Comparison of ENCODE assay signal across 20 cellular contexts in genomic region chr5:33992864-33993263, GRCh38. TPM values are rescaled to one million over a fixed set of nuclear protein-coding genes. Genes with fewer than 3 reads are reported as not detected.
DNase-seq lines count a peak whose midpoint lies in the region; ATAC-seq, FAIRE-seq and TF ChIP-seq lines count a peak whose summit lies in the region.
"Had no signal": no experiment of that assay in that cellular context is flagged by ENCODE, and none has a peak within 500 bp of the region (broad histone marks: within the 10 kb centered on the region; RNA-seq: fewer than 3 reads in every experiment).

No MANE protein-coding gene starts in this region.

- H3K4me3 Mint-ChIP-seq in T-helper 17 cell, result no peak overlapping the region
- H3K4me3 Mint-ChIP-seq in progenitor cell of endocrine pancreas (ENCODE audit: low read depth), result no peak overlapping the region
- H3K4me3 Mint-ChIP-seq: CD4-positive, alpha-beta memory T cell; H9; HFFc6 had no signal

- no peaks in the 10 kb centered on the region for H3K9me3 Mint-ChIP-seq in progenitor cell of endocrine pancreas (ENCODE audit: low read depth)
- H3K9me3 Mint-ChIP-seq: CD4-positive, alpha-beta memory T cell; H9; HFFc6 had no signal

- H2BK20ac ChIP-seq in H1 (ENCODE audit: low read length), result no peak overlapping the region

- no peaks in the 10 kb centered on the region for H3K79me2 ChIP-seq in H1 (ENCODE audit: control insufficient read depth in 1 of 2, insufficient read depth in 2 of 2, low read length in 2 of 2)

- peak overlapping the region; percentile 88 for H3K27ac ChIP-seq in VCaP
- no peak overlapping the region for H3K27ac ChIP-seq in H1 (ENCODE audit: low read depth, low read length)
- H3K27ac ChIP-seq: GM23248 had no signal

- H3K9ac ChIP-seq in H1 (replicated peaks in 1 of 4; ENCODE audit: extremely low read depth in 1 of 4, low read depth in 3 of 4, low read length in 3 of 4), result no peak overlapping the region
- H3K9ac ChIP-seq: GM23248 had no signal

- H3K4ac ChIP-seq in H1 (replicated peaks; ENCODE audit: insufficient read length, low read depth, low read length), result no peak overlapping the region

- POLR2A ChIA-PET in H1 (lab: Charles Lee; ENCODE audit: partially characterized antibody), result interaction anchor here (2.1 kb wide), 1 partner anchor 11 kb away, joined by 5 read pairs; no protein-coding TSS in a partner anchor

- H4K5ac ChIP-seq in H1 (ENCODE audit: insufficient read length, low read depth, low read length), result no peak overlapping the region

- no peak overlapping the region for H3K4me2 ChIP-seq in H1 (ENCODE audit: insufficient read depth in 1 of 2, low read depth in 2 of 2, low read length in 2 of 2)

- H4K91ac ChIP-seq in H1 (replicated peaks; ENCODE audit: insufficient read length, low read length), result no peak overlapping the region

- no peak overlapping the region for H2BK5ac ChIP-seq in H1 (ENCODE audit: low read depth, low read length)

- no peaks in the 10 kb centered on the region for H3K4me1 ChIP-seq in H1 (replicated peaks in 1 of 4; ENCODE audit: control insufficient read depth in 3 of 4, insufficient read depth in 4 of 4, low read length in 3 of 4)
- H3K4me1 ChIP-seq: Caco-2 had no signal

- H2BK15ac ChIP-seq in H1 (ENCODE audit: low read length), result no peak overlapping the region

- H4K8ac ChIP-seq in H1 (ENCODE audit: extremely low read depth, insufficient read depth, low read length), result no peak overlapping the region

- H3K4me3 ChIP-seq in H1 (ENCODE audit: extremely low read depth in 1 of 4, insufficient read depth in 2 of 4, low read depth in 3 of 4, low read length in 4 of 4), result no peak overlapping the region
- H3K4me3 ChIP-seq: GM23248 had no signal

- H3K79me1 ChIP-seq in H1 (ENCODE audit: low read depth, low read length), result no peaks in the 10 kb centered on the region

- H3K36me3 Mint-ChIP-seq in T-helper 17 cell (ENCODE audit: low read depth) (peaks cover 8% of the 10 kb centered on the region), progenitor cell of endocrine pancreas (ENCODE audit: insufficient read depth) (peaks cover 24% of the 10 kb centered on the region)

- no peak overlapping the region for H3K18ac ChIP-seq in H1 (ENCODE audit: extremely low read depth, low read length)

- FAIRE-seq in H1 (lab: Jason Lieb, UNC), result no peak
- FAIRE-seq: G401.6, GM12892 had no signal

- CTCF ChIA-PET in H1 (lab: Charles Lee; ENCODE audit: partially characterized antibody), result no interaction called here

- 85% methylated on average over 2 of the region's 2 CpGs; no CpG with 5 or more reads in 1 of the 2 experiments for WGBS in H1 (ENCODE audit: extremely low coverage in 1 of 2, insufficient coverage in 1 of 2, insufficient read length in 1 of 2, insufficient replicate concordance in 2 of 2, low coverage in 1 of 2, low lambda C conversion rate in 2 of 2, missing lambda C conversion rate in 1 of 2), 2 experiments

- H3K23ac ChIP-seq in H1 (ENCODE audit: insufficient read length), result no peak overlapping the region

- H2AK5ac ChIP-seq in H1 (ENCODE audit: low read depth, low read length), result no peak overlapping the region

- peak overlapping the region; percentile 27 for H3K27ac Mint-ChIP-seq in T-helper 17 cell
- peak overlapping the region; percentile 38 for H3K27ac Mint-ChIP-seq in progenitor cell of endocrine pancreas
- H3K27ac Mint-ChIP-seq: HFFc6 had no signal

- DNase-seq in T-helper 17 cell (no peak), H1 (ENCODE audit: low read depth in 1 of 2, low spot score in 2 of 2) (no peak), progenitor cell of endocrine pancreas (ENCODE audit: low spot score, unreplicated experiment) (no peak), COR-L47 (lab: John Stamatoyannopoulos, UW) (no peak), HUDEP-2 (lab: John Stamatoyannopoulos, UW; ENCODE audit: unreplicated experiment in 76 of 76) (no peak)
- DNase-seq: C1 segment of cervical spinal cord; Caco-2; CD4-positive, alpha-beta memory T cell; DMS153; DND-41; GM23248; H9; HFFc6 had no signal

- H3K27me3 Mint-ChIP-seq in T-helper 17 cell, result no peaks in the 10 kb centered on the region
- no peaks in the 10 kb centered on the region for H3K27me3 Mint-ChIP-seq in progenitor cell of endocrine pancreas
- H3K27me3 Mint-ChIP-seq: CD4-positive, alpha-beta memory T cell had no signal

- peaks cover 0 to 8% (median 2%) of the 10 kb centered on the region in 4 experiments; a peak in 3 of 8 replicates for H3K36me3 ChIP-seq in H1 (ENCODE audit: control insufficient read depth in 2 of 4, insufficient read depth in 4 of 4, low read length in 3 of 4)

- no peak for TF ChIP-seq EP300 in H1 (IDR thresholded peaks at IDR 0.05; ENCODE audit: borderline replicate concordance in 1 of 2, low read depth in 2 of 2, low read length in 2 of 2)

- peaks cover 2% of the 10 kb centered on the region; the same call in 1 of the 2 replicates for H3K23me2 ChIP-seq in H1 (ENCODE audit: low read depth, low read length)

- no peak for ATAC-seq in T-helper 17 cell

- H2BK12ac ChIP-seq in H1 (ENCODE audit: low read depth, low read length), result no peak overlapping the region

- no peaks in the 10 kb centered on the region for H4K20me1 ChIP-seq in H1 (replicated peaks in 1 of 2; ENCODE audit: control insufficient read depth in 1 of 2, insufficient read depth in 2 of 2, low read length in 2 of 2)

- no peak for TF ChIP-seq RAD21 in H1 (IDR thresholded peaks at IDR 0.05 in 1 of 2, conservative IDR thresholded peaks at IDR 0.05 in 1 of 2; ENCODE audit: low read depth in 2 of 2, low read length in 2 of 2)

- H3K9me3 ChIP-seq in T-helper 17 cell (ENCODE audit: control insufficient read depth, low read length, poor library complexity, severe bottlenecking), result no peaks in the 10 kb centered on the region
- no peaks in the 10 kb centered on the region for H3K9me3 ChIP-seq in H1 (ENCODE audit: insufficient read depth in 2 of 2, low read depth in 1 of 2, low read length in 1 of 2)
- H3K9me3 ChIP-seq: Caco-2 had no signal

- peak overlapping the region; percentile 32 for H3K56ac ChIP-seq in H1 (replicated peaks; ENCODE audit: insufficient read length, low read depth, low read length)

- TF ChIP-seq CTCF in VCaP (conservative IDR thresholded peaks at IDR 0.05) (no peak), H1 (IDR thresholded peaks at IDR 0.05; ENCODE audit: control extremely low read depth in 1 of 3, insufficient read depth in 1 of 3, low read depth in 1 of 3, low read length in 3 of 3) (no peak), progenitor cell of endocrine pancreas (IDR thresholded peaks at IDR 0.05; ENCODE audit: unreplicated experiment) (no peak)

- TF ChIP-seq POLR2A in H1 (IDR thresholded peaks at IDR 0.05; ENCODE audit: control extremely low read depth in 1 of 2, low read depth in 2 of 2, low read length in 2 of 2), result no peak

- H2BK120ac ChIP-seq in H1 (replicated peaks; ENCODE audit: low read depth, low read length), result no peak overlapping the region

- no peak overlapping the region for H2AFZ ChIP-seq in H1 (ENCODE audit: low read length)
- H2AFZ ChIP-seq: GM23248 had no signal

- H3K4me1 Mint-ChIP-seq in T-helper 17 cell, result peaks cover 7% of the 10 kb centered on the region
- H3K4me1 Mint-ChIP-seq in progenitor cell of endocrine pancreas (ENCODE audit: low read depth), result peaks cover 9% of the 10 kb centered on the region

- H3K27me3 ChIP-seq in H1 (replicated peaks in 1 of 4; ENCODE audit: control insufficient read depth in 3 of 4, extremely low read depth in 1 of 4, insufficient read depth in 3 of 4, low read length in 3 of 4), result no peaks in the 10 kb centered on the region

- no peak overlapping the region for H3K14ac ChIP-seq in H1 (ENCODE audit: insufficient read length)

RNA-seq across cellular contexts. Expression of gene SLC45A2, which starts 8.4 kb away (rescaled TPM):
- total RNA-seq in T-helper 17 cell (not detected), progenitor cell of endocrine pancreas (2.4 and 4.2 TPM in 2 replicates)
- not detected in 2 replicates for total RNA-seq in H1 (2021; fragmentation: NEBNext Ultra II Directional; extraction: Animal tissue kit (Norgen Biotek cat#: 25700))
- polyA plus RNA-seq in H1 (2011; rRNA removed), result 0.09 TPM in 1 of 2 replicates, not detected in the other
- 0.08 TPM for polyA plus RNA-seq in H1 (2011; cell fraction: cytosol; rRNA removed)
- 0.11 TPM for polyA plus RNA-seq in H1 (2011; cell fraction: nucleus; rRNA removed)
- polyA plus RNA-seq in H1 (2012, experiment 1 of 2), result not detected in 4 replicates
- polyA plus RNA-seq in H1 (2012, experiment 2 of 2), result not detected
- not detected for polyA plus RNA-seq in H1 (2013, experiment 1 of 2)
- polyA plus RNA-seq in H1 (2013, experiment 2 of 2), result 0.09 TPM
- polyA minus RNA-seq in H1 (2011; rRNA and poly(A)+ RNA removed), result 0.54 TPM in 1 of 2 replicates, not detected in the other
- polyA minus RNA-seq in H1 (2011; cell fraction: cytosol; rRNA and poly(A)+ RNA removed), result not detected
- 1.6 TPM for polyA minus RNA-seq in H1 (2011; cell fraction: nucleus; rRNA and poly(A)+ RNA removed)
- total RNA-seq: A172; CD4-positive, alpha-beta memory T cell; GM23248; H4; H9; HFFc6 had no signal
- polyA plus RNA-seq: BJ; CD4-positive, alpha-beta memory T cell; GM23248 had no signal

RNA-seq across cellular contexts. Expression of gene AMACR, which starts 15.0 kb away (rescaled TPM):
- total RNA-seq in T-helper 17 cell (1 to 10 TPM; 2.0 to 3.0 TPM), progenitor cell of endocrine pancreas (22.0 and 22.1 TPM in 2 replicates)
- 10.1 and 12.6 TPM in 2 replicates for total RNA-seq in H1 (2021; fragmentation: NEBNext Ultra II Directional; extraction: Animal tissue kit (Norgen Biotek cat#: 25700))
- polyA plus RNA-seq in H1 (2011; rRNA removed), result 8.7 and 9.1 TPM in 2 replicates
- 10.8 TPM for polyA plus RNA-seq in H1 (2011; cell fraction: cytosol; rRNA removed)
- polyA plus RNA-seq in H1 (2011; cell fraction: nucleus; rRNA removed), result 5.1 TPM
- 7.9 to 11.0 TPM (median 9.3 TPM) in 4 replicates for polyA plus RNA-seq in H1 (2012, experiment 1 of 2)
- polyA plus RNA-seq in H1 (2012, experiment 2 of 2), result 2.5 TPM
- polyA plus RNA-seq in H1 (2013, experiment 1 of 2), result 6.5 TPM
- 5.5 TPM for polyA plus RNA-seq in H1 (2013, experiment 2 of 2)
- polyA minus RNA-seq in H1 (2011; rRNA and poly(A)+ RNA removed), result 10.2 and 13.1 TPM in 2 replicates
- 8.1 TPM for polyA minus RNA-seq in H1 (2011; cell fraction: cytosol; rRNA and poly(A)+ RNA removed)
- 5.7 TPM for polyA minus RNA-seq in H1 (2011; cell fraction: nucleus; rRNA and poly(A)+ RNA removed)

RNA-seq across cellular contexts. Expression of gene C1QTNF3, which starts 50.1 kb away (rescaled TPM):
- total RNA-seq in T-helper 17 cell, result 1 to 10 TPM; 4.3 to 8.5 TPM
- total RNA-seq in H1 (2021; fragmentation: NEBNext Ultra II Directional; extraction: Animal tissue kit (Norgen Biotek cat#: 25700)), result 0.82 and 1.0 TPM in 2 replicates
- polyA plus RNA-seq in H1 (2011; rRNA removed), result 1.0 and 1.2 TPM in 2 replicates
- polyA plus RNA-seq in H1 (2011; cell fraction: cytosol; rRNA removed), result 1.4 TPM
- polyA plus RNA-seq in H1 (2011; cell fraction: nucleus; rRNA removed), result 4.0 TPM
- polyA plus RNA-seq in H1 (2012, experiment 1 of 2), result 0.70 to 1.7 TPM (median 1.1 TPM) in 4 replicates
- polyA plus RNA-seq in H1 (2012, experiment 2 of 2), result 0.21 TPM
- 0.61 TPM for polyA plus RNA-seq in H1 (2013, experiment 1 of 2)
- polyA plus RNA-seq in H1 (2013, experiment 2 of 2), result 0.63 TPM
- 0.91 and 5.3 TPM in 2 replicates for polyA minus RNA-seq in H1 (2011; rRNA and poly(A)+ RNA removed)
- polyA minus RNA-seq in H1 (2011; cell fraction: cytosol; rRNA and poly(A)+ RNA removed), result not detected
- polyA minus RNA-seq in H1 (2011; cell fraction: nucleus; rRNA and poly(A)+ RNA removed), result 2.7 TPM
- total RNA-seq in progenitor cell of endocrine pancreas, result 9.6 and 11.0 TPM in 2 replicates
- total RNA-seq: A172 had no signal

RNA-seq across cellular contexts. Expression of gene RXFP3, which starts 56.7 kb away (rescaled TPM):
- total RNA-seq in T-helper 17 cell (not detected), progenitor cell of endocrine pancreas (not detected in 2 replicates)
- total RNA-seq in H1 (2021; fragmentation: NEBNext Ultra II Directional; extraction: Animal tissue kit (Norgen Biotek cat#: 25700)), result 0.15 TPM in 1 of 2 replicates, not detected in the other
- 0.13 TPM in 1 of 2 replicates, not detected in the other for polyA plus RNA-seq in H1 (2011; rRNA removed)
- polyA plus RNA-seq in H1 (2011; cell fraction: cytosol; rRNA removed), result 0.08 TPM
- 0.07 TPM for polyA plus RNA-seq in H1 (2011; cell fraction: nucleus; rRNA removed)
- polyA plus RNA-seq in H1 (2012, experiment 1 of 2), result 0.09 to 0.12 TPM (median 0.12 TPM) in 3 of 4 replicates, not detected in the other
- polyA plus RNA-seq in H1 (2012, experiment 2 of 2), result not detected
- polyA plus RNA-seq in H1 (2013, experiment 1 of 2), result not detected
- polyA plus RNA-seq in H1 (2013, experiment 2 of 2), result 0.04 TPM
- polyA minus RNA-seq in H1 (2011; rRNA and poly(A)+ RNA removed), result 0.29 TPM in 1 of 2 replicates, not detected in the other
- not detected for polyA minus RNA-seq in H1 (2011; cell fraction: cytosol; rRNA and poly(A)+ RNA removed)
- not detected for polyA minus RNA-seq in H1 (2011; cell fraction: nucleus; rRNA and poly(A)+ RNA removed)
- total RNA-seq: A172; A673; Caco-2; CD4-positive, alpha-beta memory T cell; GM23248; H4; H9; HFFc6 had no signal
- polyA plus RNA-seq: BJ; CD4-positive, alpha-beta memory T cell; GM23248 had no signal
